ENCODE assay signal across 14 cellular contexts in the genomic region with DNA sequence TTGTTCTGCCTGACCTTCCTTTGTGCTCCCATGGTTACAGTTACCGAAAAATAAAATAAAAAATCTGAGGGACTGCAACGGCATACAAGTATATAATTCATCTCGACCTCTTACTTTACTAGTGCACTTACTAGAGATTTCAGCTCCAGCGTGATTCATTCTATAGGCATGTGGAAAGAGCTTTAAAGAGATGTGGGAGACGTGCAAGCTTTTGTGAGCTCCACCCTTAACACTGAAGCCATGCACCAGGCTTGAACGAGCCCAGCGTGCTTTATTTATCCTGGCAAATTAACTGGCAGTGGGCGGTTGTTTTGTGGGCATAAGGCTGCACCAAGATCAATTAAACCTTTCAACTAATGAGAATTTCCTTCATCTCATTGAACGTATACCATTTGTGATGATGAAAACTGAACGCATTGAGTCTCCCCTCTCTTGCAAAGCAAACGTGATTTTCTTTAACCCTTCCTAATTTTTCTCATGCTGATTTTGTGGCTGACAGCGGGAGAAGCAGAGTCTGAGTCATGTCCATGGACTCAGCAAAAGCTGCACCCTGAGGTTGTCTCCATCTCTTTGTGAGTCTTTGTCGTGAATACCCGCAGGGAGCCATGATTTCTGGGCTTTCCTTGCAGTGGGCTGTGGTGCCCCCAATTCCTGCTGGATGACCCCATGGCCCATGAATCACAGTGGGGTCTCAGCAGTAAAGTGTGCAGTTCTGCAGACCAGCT.
DNase-seq lines count a peak whose midpoint lies in the region; ATAC-seq and TF ChIP-seq lines count a peak whose summit lies in the region.
"Had no signal": no experiment of that assay in that cellular context is flagged by ENCODE, and none has a peak within 500 bp of the region (broad histone marks: within the 10 kb centered on the region; RNA-seq: fewer than 3 reads in every experiment).

No MANE protein-coding gene starts in this region.

- H3K36me3 ChIP-seq in Panc1 (ENCODE audit: control insufficient read depth, insufficient read depth, low read length) (no peaks in the 10 kb centered on the region), Caco-2 (ENCODE audit: control insufficient read depth, insufficient read depth, low read length) (no peaks in the 10 kb centered on the region)

- H3K9me3 Mint-ChIP-seq in progenitor cell of endocrine pancreas (ENCODE audit: low read depth) (peaks cover 3% of the 10 kb centered on the region), Caco-2 (ENCODE audit: unreplicated experiment) (no peaks in the 10 kb centered on the region)
- H3K9me3 Mint-ChIP-seq: activated T-helper 2 cell treated with anti-CD3 and anti-CD28 coated beads, Interferon-gamma antibody, Interleukin-2, Interleukin-4, amounts not matched to agents 10 μg/mL and 5 μg/mL and 100 μg/mL, durations not matched to agents 14 hours and 24 hours and 36 hours had no signal

- WGBS in lower leg skin, 2 donors: 25 to 27% methylated on average over 14 of the region's 14 CpGs

- BruUV-seq in Panc1 (replicated peaks; lab: Mats Ljungman, UMichigan) (no TSS peak), Caco-2 (replicated peaks; lab: Mats Ljungman, UMichigan) (no TSS peak)

- TF ChIP-seq CTCF in Panc1 (IDR thresholded peaks at IDR 0.05) (no peak), epithelial cell of esophagus (IDR thresholded peaks at IDR 0.05; ENCODE audit: insufficient read depth, low read depth, low read length, missing control alignments) (no peak), progenitor cell of endocrine pancreas (IDR thresholded peaks at IDR 0.05; ENCODE audit: unreplicated experiment) (no peak), lower leg skin (IDR thresholded peaks at IDR 0.05) (no peak), Caco-2 (IDR thresholded peaks at IDR 0.05; ENCODE audit: insufficient read depth in 1 of 2, low read depth in 1 of 2, low read length in 1 of 2, severe bottlenecking in 1 of 2, unreplicated experiment in 1 of 2) (no peak)

- H3K27me3 Mint-ChIP-seq in progenitor cell of endocrine pancreas (no peaks in the 10 kb centered on the region), Caco-2 (ENCODE audit: insufficient read depth, unreplicated experiment) (no peaks in the 10 kb centered on the region)

- no peak overlapping the region for H3K4me3 Mint-ChIP-seq in progenitor cell of endocrine pancreas (ENCODE audit: low read depth)
- no peak overlapping the region for H3K4me3 Mint-ChIP-seq in Caco-2 (ENCODE audit: unreplicated experiment)
- H3K4me3 Mint-ChIP-seq: naive B cell had no signal

- peaks cover 3% of the 10 kb centered on the region; the same call in 1 of the 2 replicates for H3K4me1 ChIP-seq in Panc1 (ENCODE audit: control insufficient read depth, insufficient read depth, low read length)
- no peaks in the 10 kb centered on the region for H3K4me1 ChIP-seq in Caco-2

- H3K4me1 Mint-ChIP-seq in progenitor cell of endocrine pancreas (ENCODE audit: low read depth) (no peaks in the 10 kb centered on the region), Caco-2 (ENCODE audit: low read depth, unreplicated experiment) (no peaks in the 10 kb centered on the region)
- H3K4me1 Mint-ChIP-seq: naive B cell had no signal

- H3K27ac Mint-ChIP-seq in progenitor cell of endocrine pancreas (peak overlapping the region; percentile 46), Caco-2 (ENCODE audit: unreplicated experiment) (no peak overlapping the region)
- H3K27ac Mint-ChIP-seq: activated T-helper 2 cell treated with anti-CD3 and anti-CD28 coated beads, Interferon-gamma antibody, Interleukin-2, Interleukin-4, amounts not matched to agents 10 μg/mL and 5 μg/mL and 100 μg/mL, durations not matched to agents 14 hours and 24 hours and 36 hours; naive B cell had no signal

- DNase-seq in ELR (ENCODE audit: low read depth) (peak; percentile 81), Panc1 (ENCODE audit: low read depth, low spot score) (no peak), epithelial cell of esophagus (ENCODE audit: low read depth) (peak; percentile 76), progenitor cell of endocrine pancreas (ENCODE audit: low spot score, unreplicated experiment) (no peak), lower leg skin (ENCODE audit: low spot score in 2 of 2) (no peak), Caco-2 (no peak)
- no peak for DNase-seq in activated CD4-positive, CD25-positive, alpha-beta regulatory T cell treated with anti-CD3 and anti-CD28 coated beads, Interleukin-2, amount 50 U/mL, for 72 hours
- DNase-seq: dermis blood vessel endothelial cell; H7; naive B cell; NCI-H1105; stimulated activated CD4-positive, alpha-beta T cell treated with anti-CD3 and anti-CD28 coated beads, Interleukin-2, amount 100 ng/mL, for 48 hours had no signal

- H3K36me3 Mint-ChIP-seq in progenitor cell of endocrine pancreas (ENCODE audit: insufficient read depth) (no peaks in the 10 kb centered on the region), Caco-2 (ENCODE audit: insufficient read depth, unreplicated experiment) (no peaks in the 10 kb centered on the region)
- H3K36me3 Mint-ChIP-seq: naive B cell had no signal

- intact Hi-C loops in Panc1 (cut with micrococcal nuclease; ENCODE audit: unreplicated experiment) (no loop called here), lower leg skin (cut with DNase I; ENCODE audit: low total_unique reads) (no loop called here), Caco-2 (cut with micrococcal nuclease; ENCODE audit: unreplicated experiment) (no loop called here)

- H3K27me3 ChIP-seq in Panc1 (ENCODE audit: control insufficient read depth, insufficient read depth, low read length): no peaks in the 10 kb centered on the region
- no peaks in the 10 kb centered on the region for H3K27me3 ChIP-seq in Caco-2 (replicated peaks; ENCODE audit: control insufficient read depth, insufficient read depth, low read length)

- H3K27ac ChIP-seq in Panc1 (ENCODE audit: low read length): peak overlapping the region; percentile 84

- peak overlapping the region; percentile 9 to 38; a peak in 2 of 4 replicates for H3K4me3 ChIP-seq in Panc1 (ENCODE audit: low read depth in 2 of 2, low read length in 2 of 2)
- no peak overlapping the region for H3K4me3 ChIP-seq in epithelial cell of esophagus (ENCODE audit: low read length)
- no peak overlapping the region for H3K4me3 ChIP-seq in lower leg skin (ENCODE audit: low read depth, poor library complexity, severe bottlenecking)
- no peak overlapping the region for H3K4me3 ChIP-seq in Caco-2 (ENCODE audit: low read depth, low read length)

- CTCF ChIA-PET in Panc1 (lab: Charles Lee) (no interaction called here), Caco-2 (lab: Charles Lee) (no interaction called here)

- POLR2A ChIA-PET in Panc1 (lab: Charles Lee): no interaction called here
- POLR2A ChIA-PET in Caco-2 (lab: Charles Lee): no interaction called here

- H3K9me3 ChIP-seq in Panc1 (ENCODE audit: control insufficient read depth, insufficient read depth, low read depth, low read length) (no peaks in the 10 kb centered on the region), Caco-2 (no peaks in the 10 kb centered on the region)

- peak; percentile 98 for ATAC-seq in Panc1
- no peak for ATAC-seq in HG02973 (IDR thresholded peaks at IDR 0.05; ENCODE audit: unreplicated experiment)

- in situ Hi-C loops in Panc1 (cut with HindIII; ENCODE audit: low pct_unique_long_range_greater_than_20kb, low sequenced_read_pairs): no loop called here

- TF ChIP-seq POLR2A in lower leg skin (IDR thresholded peaks at IDR 0.05): no peak

Comparison
In these comparisons a context has a peak if more than half of its experiments do, and no peak if none do; other contexts are left out.
1. DNase-seq: peak in ELR (single experiment) and epithelial cell of esophagus (single experiment); none in Panc1 (single experiment), progenitor cell of endocrine pancreas (single experiment), activated CD4-positive, CD25-positive, alpha-beta regulatory T cell treated with anti-CD3 and anti-CD28 coated beads, Interleukin-2, amount 50 U/mL, for 72 hours (single experiment), lower leg skin (0 of 2) and Caco-2 (0 of 2).
2. H3K4me3 ChIP-seq: peak in Panc1 (2 of 2); none in epithelial cell of esophagus (single experiment), lower leg skin (single experiment) and Caco-2 (single experiment).